8 cellular contexts compared by ENCODE assay signal in the genomic region with DNA sequence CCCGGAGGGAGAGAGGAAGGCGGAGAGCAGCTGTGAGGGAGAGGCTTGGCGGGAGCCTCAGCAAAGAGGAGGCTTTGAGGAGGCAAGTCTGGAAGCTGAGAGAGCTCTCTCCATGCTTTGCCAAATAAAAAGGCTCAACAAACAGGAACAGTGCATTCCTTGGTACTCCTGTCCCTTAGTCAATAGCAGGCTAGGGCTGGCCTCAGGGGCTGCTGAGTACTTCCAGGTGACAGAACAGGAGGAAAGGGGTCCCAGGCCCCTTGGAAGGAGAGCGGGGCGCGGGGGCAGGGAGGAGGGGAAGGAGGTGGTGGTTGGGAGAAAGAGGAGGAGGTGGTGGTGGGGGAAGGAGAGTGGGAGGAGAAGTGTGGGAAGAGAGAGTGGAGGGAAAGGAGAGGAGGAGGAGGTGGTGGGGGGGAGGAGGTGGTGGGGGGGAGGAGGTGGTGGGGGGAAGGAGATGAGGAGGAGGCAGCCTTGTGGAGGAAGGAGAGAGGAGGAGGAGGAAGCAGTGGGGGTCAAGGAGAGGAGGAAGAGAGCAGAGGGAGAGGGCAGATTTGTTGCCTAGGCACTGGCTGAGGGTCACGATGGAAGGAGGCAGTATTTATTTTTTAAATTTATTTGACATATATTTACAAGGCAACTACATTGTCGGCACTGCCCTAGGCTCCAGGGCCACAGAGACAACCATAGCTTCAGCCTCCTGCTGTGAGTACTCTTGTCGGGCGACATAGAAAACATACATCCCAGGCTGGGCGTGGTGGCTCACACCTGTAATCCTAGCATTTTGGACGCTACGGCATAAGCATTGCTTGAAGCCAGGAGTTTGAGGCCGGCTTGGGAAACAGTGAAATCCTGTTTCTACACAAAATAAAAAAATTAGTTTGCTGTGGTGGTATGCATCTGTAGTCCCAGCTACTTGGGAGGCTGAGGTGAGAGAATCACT.
DNase-seq lines count a peak whose midpoint lies in the region; ATAC-seq and TF ChIP-seq lines count a peak whose summit lies in the region.

No MANE protein-coding gene starts in this region.

- peaks cover 63% of the 10 kb centered on the region for H3K27me3 Mint-ChIP-seq in central memory CD8-positive, alpha-beta T cell

- TF ChIP-seq RAD21 in liver (IDR thresholded peaks at IDR 0.05), result no peak

- H3K27me3 ChIP-seq in Loucy (ENCODE audit: insufficient read depth, low read length, poor library complexity, severe bottlenecking), result peaks cover 18% of the 10 kb centered on the region
- H3K27me3 ChIP-seq in liver (ENCODE audit: control insufficient read depth in 4 of 4, insufficient read depth in 4 of 4, low read length in 3 of 4), result peaks cover 0 to 4% (median 1%) of the 10 kb centered on the region in 4 donors
- H3K27me3 ChIP-seq in thoracic aorta (replicated peaks; ENCODE audit: insufficient read depth), result no peaks in the 10 kb centered on the region

- H3F3A ChIP-seq in Loucy (ENCODE audit: low read depth), result no peaks in the 10 kb centered on the region

- H3K79me2 ChIP-seq in Loucy (ENCODE audit: insufficient read depth, low read length), result no peaks in the 10 kb centered on the region

- 32% methylated on average over 14 of the region's 14 CpGs for WGBS in liver

- H3K4me3 ChIP-seq in Loucy (ENCODE audit: low read length, poor library complexity, severe bottlenecking), result peak overlapping the region; percentile 79
- H3K4me3 ChIP-seq in liver (ENCODE audit: low read depth in 1 of 3, low read length in 3 of 3), result peak overlapping the region in 2 of 3 donors; percentile 47 to 71
- peak overlapping the region; percentile 89 for H3K4me3 ChIP-seq in thoracic aorta

- H3K4me1 ChIP-seq in Loucy (ENCODE audit: insufficient read depth, low read length, poor library complexity, severe bottlenecking) (peaks cover 20% of the 10 kb centered on the region), liver (ENCODE audit: control insufficient read depth in 4 of 4, insufficient read depth in 4 of 4, low read length in 3 of 4) (peaks cover 0 to 27% (median 17%) of the 10 kb centered on the region in 4 donors), thoracic aorta (ENCODE audit: control insufficient read depth in 1 of 2, low read depth in 2 of 2) (peaks cover 6 to 41% of the 10 kb centered on the region in 2 donors)

- no peaks in the 10 kb centered on the region for H4K20me1 ChIP-seq in Loucy (ENCODE audit: insufficient read depth, low read length, poor library complexity, severe bottlenecking)

- DNase-seq in CD1c-positive myeloid dendritic cell (ENCODE audit: extremely low spot score) (peak; percentile 46), thoracic aorta (ENCODE audit: low spot score) (no peak), HUDEP-2 (lab: John Stamatoyannopoulos, UW; ENCODE audit: unreplicated experiment in 76 of 76) (no peak)
- no peak for DNase-seq in central memory CD8-positive, alpha-beta T cell (ENCODE audit: low spot score in 2 of 2)

- peaks cover 14% of the 10 kb centered on the region for H3K4me1 Mint-ChIP-seq in central memory CD8-positive, alpha-beta T cell

- peak overlapping the region; percentile 92 for H3K4me2 ChIP-seq in Loucy (ENCODE audit: low read depth, low read length, poor library complexity, severe bottlenecking)

- H3K9me3 Mint-ChIP-seq in central memory CD8-positive, alpha-beta T cell, result no peaks in the 10 kb centered on the region

- H3K36me3 Mint-ChIP-seq in central memory CD8-positive, alpha-beta T cell (ENCODE audit: insufficient read depth), result peaks cover 1% of the 10 kb centered on the region

- H2AFZ ChIP-seq in Loucy (ENCODE audit: low read length), result peak overlapping the region; percentile 94

- H3K9ac ChIP-seq in Loucy (ENCODE audit: low read depth, low read length, poor library complexity, severe bottlenecking), result peak overlapping the region; percentile 61
- no peak overlapping the region for H3K9ac ChIP-seq in liver (ENCODE audit: low read depth in 1 of 2, low read length in 2 of 2)

- TF ChIP-seq CTCF in Loucy (conservative IDR thresholded peaks at IDR 0.05; ENCODE audit: low read length) (no peak), liver (IDR thresholded peaks at IDR 0.05; ENCODE audit: low read depth, low read length, missing input control) (no peak), thoracic aorta (IDR thresholded peaks at IDR 0.05) (no peak)

- H3K9me2 ChIP-seq in Loucy (replicated peaks; ENCODE audit: low read depth, low read length), result no peaks in the 10 kb centered on the region

- ATAC-seq in central memory CD8-positive, alpha-beta T cell (replicated peaks; ENCODE audit: extremely low read depth, poor library complexity, severe bottlenecking), result no peak
- ATAC-seq in thoracic aorta (ENCODE audit: insufficient number of reproducible peaks, low FRiP score, low read depth), result no peak
- ATAC-seq in GM21515 (IDR thresholded peaks at IDR 0.05; ENCODE audit: unreplicated experiment), result no peak
- ATAC-seq in GM18861 (IDR thresholded peaks at IDR 0.05; ENCODE audit: unreplicated experiment), result no peak

- peak overlapping the region; percentile 77 for H3K4me3 Mint-ChIP-seq in central memory CD8-positive, alpha-beta T cell

- H3K9me3 ChIP-seq in Loucy (ENCODE audit: insufficient read depth, low read depth, low read length) (no peaks in the 10 kb centered on the region), liver (ENCODE audit: control insufficient read depth in 4 of 4, low read length in 3 of 4) (no peaks in the 10 kb centered on the region), thoracic aorta (no peaks in the 10 kb centered on the region)

- H3K27ac Mint-ChIP-seq in central memory CD8-positive, alpha-beta T cell (ENCODE audit: low read depth), result no peak overlapping the region

- H3K36me3 ChIP-seq in Loucy (ENCODE audit: insufficient read depth, low read length) (no peaks in the 10 kb centered on the region), liver (ENCODE audit: control insufficient read depth in 4 of 4, insufficient read depth in 3 of 4, low read depth in 1 of 4, low read length in 3 of 4) (no peaks in the 10 kb centered on the region), thoracic aorta (no peaks in the 10 kb centered on the region)

- H3K27ac ChIP-seq in liver (ENCODE audit: low read depth in 1 of 2, low read length in 2 of 2) (peak overlapping the region in 1 of 2 donors; percentile 70), thoracic aorta (peak overlapping the region; percentile 98 to 99)

TF ChIP-seq in liver, 16 proteins besides CTCF, POLR2A, EP300 and RAD21:
- TF ChIP-seq FOXA1 (IDR thresholded peaks at IDR 0.05) (no peak), HNF4A (conservative IDR thresholded peaks at IDR 0.05) (no peak), JUND (IDR thresholded peaks at IDR 0.05) (no peak), GABPA (IDR thresholded peaks at IDR 0.05 in 1 of 2, conservative IDR thresholded peaks at IDR 0.05 in 1 of 2) (no peak), EGR1 (IDR thresholded peaks at IDR 0.05; ENCODE audit: low read depth in 2 of 2) (no peak), RXRA (IDR thresholded peaks at IDR 0.05) (no peak), TAF1 (conservative IDR thresholded peaks at IDR 0.05) (no peak), HNF4G (IDR thresholded peaks at IDR 0.05) (no peak), SP1 (IDR thresholded peaks at IDR 0.05) (no peak), FOXA2 (IDR thresholded peaks at IDR 0.05) (no peak), NR2F2 (IDR thresholded peaks at IDR 0.05) (no peak)
- TF ChIP-seq, protein P1, sequence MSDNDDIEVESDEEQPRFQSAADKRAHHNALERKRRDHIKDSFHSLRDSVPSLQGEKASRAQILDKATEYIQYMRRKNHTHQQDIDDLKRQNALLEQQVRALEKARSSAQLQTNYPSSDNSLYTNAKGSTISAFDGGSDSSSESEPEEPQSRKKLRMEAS (IDR thresholded peaks at IDR 0.05), result no peak
- TF ChIP-seq, protein P2, sequence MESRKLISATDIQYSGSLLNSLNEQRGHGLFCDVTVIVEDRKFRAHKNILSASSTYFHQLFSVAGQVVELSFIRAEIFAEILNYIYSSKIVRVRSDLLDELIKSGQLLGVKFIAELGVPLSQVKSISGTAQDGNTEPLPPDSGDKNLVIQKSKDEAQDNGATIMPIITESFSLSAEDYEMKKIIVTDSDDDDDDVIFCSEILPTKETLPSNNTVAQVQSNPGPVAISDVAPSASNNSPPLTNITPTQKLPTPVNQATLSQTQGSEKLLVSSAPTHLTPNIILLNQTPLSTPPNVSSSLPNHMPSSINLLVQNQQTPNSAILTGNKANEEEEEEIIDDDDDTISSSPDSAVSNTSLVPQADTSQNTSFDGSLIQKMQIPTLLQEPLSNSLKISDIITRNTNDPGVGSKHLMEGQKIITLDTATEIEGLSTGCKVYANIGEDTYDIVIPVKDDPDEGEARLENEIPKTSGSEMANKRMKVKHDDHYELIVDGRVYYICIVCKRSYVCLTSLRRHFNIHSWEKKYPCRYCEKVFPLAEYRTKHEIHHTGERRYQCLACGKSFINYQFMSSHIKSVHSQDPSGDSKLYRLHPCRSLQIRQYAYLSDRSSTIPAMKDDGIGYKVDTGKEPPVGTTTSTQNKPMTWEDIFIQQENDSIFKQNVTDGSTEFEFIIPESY (IDR thresholded peaks at IDR 0.05), result no peak
- TF ChIP-seq, protein P3, sequence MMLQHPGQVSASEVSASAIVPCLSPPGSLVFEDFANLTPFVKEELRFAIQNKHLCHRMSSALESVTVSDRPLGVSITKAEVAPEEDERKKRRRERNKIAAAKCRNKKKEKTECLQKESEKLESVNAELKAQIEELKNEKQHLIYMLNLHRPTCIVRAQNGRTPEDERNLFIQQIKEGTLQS (IDR thresholded peaks at IDR 0.05), result no peak
